Comparison of ENCODE assay signal across 2 cellular contexts in genomic region chr2:115739574-115739973, GRCh38.
TF ChIP-seq lines count a peak whose summit lies in the region.

No MANE protein-coding gene starts in this region.

TF ChIP-seq in GM23338, 12 proteins besides CTCF, POLR2A, EP300 and RAD21 (continued from another document):
- no peak for TF ChIP-seq REST (IDR thresholded peaks at IDR 0.05; ENCODE audit: unreplicated experiment)
- TF ChIP-seq NANOG (IDR thresholded peaks at IDR 0.05; ENCODE audit: borderline replicate concordance): no peak
- no peak for TF ChIP-seq JUNB (IDR thresholded peaks at IDR 0.05; ENCODE audit: unreplicated experiment)
- no peak for TF ChIP-seq STAT1 (IDR thresholded peaks at IDR 0.05; ENCODE audit: unreplicated experiment)
- TF ChIP-seq CREB1 (CRISPR knock-in tag; IDR thresholded peaks at IDR 0.05; ENCODE audit: low read depth): no peak
- no peak for TF ChIP-seq POLR2AphosphoS5 (IDR thresholded peaks at IDR 0.05; ENCODE audit: low read depth)
- no peak for TF ChIP-seq ZNF331 (CRISPR knock-in tag; IDR thresholded peaks at IDR 0.05; ENCODE audit: low read depth)
- no peak for TF ChIP-seq EZH2phosphoT487 (IDR thresholded peaks at IDR 0.05; ENCODE audit: unreplicated experiment)
- TF ChIP-seq, protein P1, sequence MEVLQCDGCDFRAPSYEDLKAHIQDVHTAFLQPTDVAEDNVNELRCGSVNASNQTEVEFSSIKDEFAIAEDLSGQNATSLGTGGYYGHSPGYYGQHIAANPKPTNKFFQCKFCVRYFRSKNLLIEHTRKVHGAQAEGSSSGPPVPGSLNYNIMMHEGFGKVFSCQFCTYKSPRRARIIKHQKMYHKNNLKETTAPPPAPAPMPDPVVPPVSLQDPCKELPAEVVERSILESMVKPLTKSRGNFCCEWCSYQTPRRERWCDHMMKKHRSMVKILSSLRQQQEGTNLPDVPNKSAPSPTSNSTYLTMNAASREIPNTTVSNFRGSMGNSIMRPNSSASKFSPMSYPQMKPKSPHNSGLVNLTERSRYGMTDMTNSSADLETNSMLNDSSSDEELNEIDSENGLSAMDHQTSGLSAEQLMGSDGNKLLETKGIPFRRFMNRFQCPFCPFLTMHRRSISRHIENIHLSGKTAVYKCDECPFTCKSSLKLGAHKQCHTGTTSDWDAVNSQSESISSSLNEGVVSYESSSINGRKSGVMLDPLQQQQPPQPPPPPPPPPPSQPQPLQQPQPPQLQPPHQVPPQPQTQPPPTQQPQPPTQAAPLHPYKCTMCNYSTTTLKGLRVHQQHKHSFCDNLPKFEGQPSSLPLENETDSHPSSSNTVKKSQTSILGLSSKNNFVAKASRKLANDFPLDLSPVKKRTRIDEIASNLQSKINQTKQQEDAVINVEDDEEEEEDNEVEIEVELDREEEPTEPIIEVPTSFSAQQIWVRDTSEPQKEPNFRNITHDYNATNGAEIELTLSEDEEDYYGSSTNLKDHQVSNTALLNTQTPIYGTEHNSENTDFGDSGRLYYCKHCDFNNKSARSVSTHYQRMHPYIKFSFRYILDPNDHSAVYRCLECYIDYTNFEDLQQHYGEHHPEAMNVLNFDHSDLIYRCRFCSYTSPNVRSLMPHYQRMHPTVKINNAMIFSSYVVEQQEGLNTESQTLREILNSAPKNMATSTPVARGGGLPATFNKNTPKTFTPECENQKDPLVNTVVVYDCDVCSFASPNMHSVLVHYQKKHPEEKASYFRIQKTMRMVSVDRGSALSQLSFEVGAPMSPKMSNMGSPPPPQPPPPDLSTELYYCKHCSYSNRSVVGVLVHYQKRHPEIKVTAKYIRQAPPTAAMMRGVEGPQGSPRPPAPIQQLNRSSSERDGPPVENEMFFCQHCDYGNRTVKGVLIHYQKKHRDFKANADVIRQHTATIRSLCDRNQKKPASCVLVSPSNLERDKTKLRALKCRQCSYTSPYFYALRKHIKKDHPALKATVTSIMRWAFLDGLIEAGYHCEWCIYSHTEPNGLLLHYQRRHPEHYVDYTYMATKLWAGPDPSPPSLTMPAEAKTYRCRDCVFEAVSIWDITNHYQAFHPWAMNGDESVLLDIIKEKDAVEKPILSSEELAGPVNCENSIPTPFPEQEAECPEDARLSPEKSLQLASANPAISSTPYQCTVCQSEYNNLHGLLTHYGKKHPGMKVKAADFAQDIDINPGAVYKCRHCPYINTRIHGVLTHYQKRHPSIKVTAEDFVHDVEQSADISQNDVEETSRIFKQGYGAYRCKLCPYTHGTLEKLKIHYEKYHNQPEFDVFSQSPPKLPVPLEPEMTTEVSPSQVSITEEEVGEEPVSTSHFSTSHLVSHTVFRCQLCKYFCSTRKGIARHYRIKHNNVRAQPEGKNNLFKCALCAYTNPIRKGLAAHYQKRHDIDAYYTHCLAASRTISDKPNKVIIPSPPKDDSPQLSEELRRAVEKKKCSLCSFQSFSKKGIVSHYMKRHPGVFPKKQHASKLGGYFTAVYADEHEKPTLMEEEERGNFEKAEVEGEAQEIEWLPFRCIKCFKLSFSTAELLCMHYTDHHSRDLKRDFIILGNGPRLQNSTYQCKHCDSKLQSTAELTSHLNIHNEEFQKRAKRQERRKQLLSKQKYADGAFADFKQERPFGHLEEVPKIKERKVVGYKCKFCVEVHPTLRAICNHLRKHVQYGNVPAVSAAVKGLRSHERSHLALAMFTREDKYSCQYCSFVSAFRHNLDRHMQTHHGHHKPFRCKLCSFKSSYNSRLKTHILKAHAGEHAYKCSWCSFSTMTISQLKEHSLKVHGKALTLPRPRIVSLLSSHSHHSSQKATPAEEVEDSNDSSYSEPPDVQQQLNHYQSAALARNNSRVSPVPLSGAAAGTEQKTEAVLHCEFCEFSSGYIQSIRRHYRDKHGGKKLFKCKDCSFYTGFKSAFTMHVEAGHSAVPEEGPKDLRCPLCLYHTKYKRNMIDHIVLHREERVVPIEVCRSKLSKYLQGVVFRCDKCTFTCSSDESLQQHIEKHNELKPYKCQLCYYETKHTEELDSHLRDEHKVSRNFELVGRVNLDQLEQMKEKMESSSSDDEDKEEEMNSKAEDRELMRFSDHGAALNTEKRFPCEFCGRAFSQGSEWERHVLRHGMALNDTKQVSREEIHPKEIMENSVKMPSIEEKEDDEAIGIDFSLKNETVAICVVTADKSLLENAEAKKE (CRISPR knock-in tag; IDR thresholded peaks at IDR 0.05): no peak
- TF ChIP-seq, protein P2, sequence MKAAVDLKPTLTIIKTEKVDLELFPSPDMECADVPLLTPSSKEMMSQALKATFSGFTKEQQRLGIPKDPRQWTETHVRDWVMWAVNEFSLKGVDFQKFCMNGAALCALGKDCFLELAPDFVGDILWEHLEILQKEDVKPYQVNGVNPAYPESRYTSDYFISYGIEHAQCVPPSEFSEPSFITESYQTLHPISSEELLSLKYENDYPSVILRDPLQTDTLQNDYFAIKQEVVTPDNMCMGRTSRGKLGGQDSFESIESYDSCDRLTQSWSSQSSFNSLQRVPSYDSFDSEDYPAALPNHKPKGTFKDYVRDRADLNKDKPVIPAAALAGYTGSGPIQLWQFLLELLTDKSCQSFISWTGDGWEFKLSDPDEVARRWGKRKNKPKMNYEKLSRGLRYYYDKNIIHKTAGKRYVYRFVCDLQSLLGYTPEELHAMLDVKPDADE (IDR thresholded peaks at IDR 0.05): no peak
- TF ChIP-seq EZH2 (IDR thresholded peaks at IDR 0.05; ENCODE audit: low read depth, unreplicated experiment): no peak

TF ChIP-seq in WTC11, 78 proteins besides CTCF, POLR2A, EP300 and RAD21 (continued from another document):
- TF ChIP-seq ZNF532 (CRISPR knock-in tag; IDR thresholded peaks at IDR 0.05; ENCODE audit: borderline replicate concordance) (no peak), TEAD1 (CRISPR knock-in tag; IDR thresholded peaks at IDR 0.05) (no peak), SMAD4 (CRISPR knock-in tag; IDR thresholded peaks at IDR 0.05) (no peak), TCF7 (CRISPR knock-in tag; IDR thresholded peaks at IDR 0.05; ENCODE audit: low read depth) (no peak)
- TF ChIP-seq, protein P3, sequence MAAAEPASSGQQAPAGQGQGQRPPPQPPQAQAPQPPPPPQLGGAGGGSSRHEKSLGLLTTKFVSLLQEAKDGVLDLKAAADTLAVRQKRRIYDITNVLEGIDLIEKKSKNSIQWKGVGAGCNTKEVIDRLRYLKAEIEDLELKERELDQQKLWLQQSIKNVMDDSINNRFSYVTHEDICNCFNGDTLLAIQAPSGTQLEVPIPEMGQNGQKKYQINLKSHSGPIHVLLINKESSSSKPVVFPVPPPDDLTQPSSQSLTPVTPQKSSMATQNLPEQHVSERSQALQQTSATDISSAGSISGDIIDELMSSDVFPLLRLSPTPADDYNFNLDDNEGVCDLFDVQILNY (CRISPR knock-in tag; IDR thresholded peaks at IDR 0.05): no peak
